22 cellular contexts compared by ENCODE assay signal in genomic region chr17:37429442-37429841, GRCh38. TPM values are rescaled to one million over a fixed set of nuclear protein-coding genes. Genes with fewer than 3 reads are reported as not detected.
A peak's percentile ranks its signal among the peaks of the same experiment; 100 is the strongest.
DNase-seq lines count a peak whose midpoint lies in the region; ATAC-seq and TF ChIP-seq lines count a peak whose summit lies in the region.
"Had no signal": no experiment of that assay in that cellular context is flagged by ENCODE, and none has a peak within 500 bp of the region (broad histone marks: within the 10 kb centered on the region; RNA-seq: fewer than 3 reads in every experiment).

No MANE protein-coding gene starts in this region.

- no peak overlapping the region for H2AFZ ChIP-seq in smooth muscle cell (ENCODE audit: low read depth)

- H3K4me1 Mint-ChIP-seq in activated CD4-positive, alpha-beta T cell treated with anti-CD3 and anti-CD28 coated beads, Interleukin-2, amount 10 ng/mL, durations not matched to agents 7 days and 5 days: peaks cover 41% of the 10 kb centered on the region
- H3K4me1 Mint-ChIP-seq in activated CD4-positive, alpha-beta memory T cell treated with anti-CD3 and anti-CD28 coated beads, Interleukin-2, amount 10 ng/mL, durations not matched to agents 7 days and 5 days: peaks cover 58% of the 10 kb centered on the region
- peaks cover 1 to 4% of the 10 kb centered on the region in 2 donors for H3K4me1 Mint-ChIP-seq in effector memory CD8-positive, alpha-beta T cell (ENCODE audit: low read depth in 2 of 2)
- H3K4me1 Mint-ChIP-seq: nephron had no signal

- peak overlapping the region; percentile 89 for H3K27ac ChIP-seq in smooth muscle cell (ENCODE audit: low read depth)
- H3K27ac ChIP-seq: colonic mucosa, right atrium auricular region, uterus had no signal

- no peaks in the 10 kb centered on the region for H3K79me2 ChIP-seq in smooth muscle cell (ENCODE audit: low read depth)

- no peaks in the 10 kb centered on the region for H3K27me3 Mint-ChIP-seq in activated CD4-positive, alpha-beta T cell treated with anti-CD3 and anti-CD28 coated beads, Interleukin-2, amount 10 ng/mL, durations not matched to agents 7 days and 5 days
- H3K27me3 Mint-ChIP-seq in activated CD4-positive, alpha-beta memory T cell treated with anti-CD3 and anti-CD28 coated beads, Interleukin-2, amount 10 ng/mL, durations not matched to agents 7 days and 5 days: no peaks in the 10 kb centered on the region
- no peaks in the 10 kb centered on the region for H3K27me3 Mint-ChIP-seq in effector memory CD8-positive, alpha-beta T cell
- H3K27me3 Mint-ChIP-seq: T-cell had no signal

- no peaks in the 10 kb centered on the region for H3F3A ChIP-seq in smooth muscle cell (ENCODE audit: low read depth)

- no peak for DNase-seq in activated CD4-positive, alpha-beta T cell treated with anti-CD3 and anti-CD28 coated beads, Interleukin-2, amount 10 ng/mL, durations not matched to agents 7 days and 5 days
- no peak for DNase-seq in activated CD4-positive, alpha-beta T cell treated with anti-CD3 and anti-CD28 coated beads, Interleukin-2, amount 50 U/mL, for 4 hours
- DNase-seq in activated CD4-positive, alpha-beta memory T cell treated with anti-CD3 and anti-CD28 coated beads, Interleukin-2, amount 10 ng/mL, durations not matched to agents 7 days and 5 days: no peak
- no peak for DNase-seq in effector memory CD8-positive, alpha-beta T cell
- DNase-seq in smooth muscle cell (lab: John Stamatoyannopoulos, UW; ENCODE audit: unreplicated experiment) (no peak), NAMALWA (ENCODE audit: low spot score) (no peak)
- DNase-seq: activated CD4-positive, alpha-beta T cell treated with anti-CD3 and anti-CD28 coated beads for 48 hours; colonic mucosa; left ventricle myocardium superior; NCI-H187 treated with DMSO at 0.1 percent for 48 hours; NCI-H510A; stimulated activated CD4-positive, alpha-beta T cell treated with anti-CD3 and anti-CD28 coated beads, Interleukin-4, amount 100 ng/mL, for 1 hour; T-cell; uterus had no signal

- no peaks in the 10 kb centered on the region for H3K27me3 ChIP-seq in smooth muscle cell (ENCODE audit: low read depth)
- H3K27me3 ChIP-seq: colonic mucosa, right atrium auricular region, uterus had no signal

- TF ChIP-seq CTCF in smooth muscle cell (IDR thresholded peaks at IDR 0.05; ENCODE audit: borderline replicate concordance, insufficient read depth, poor library complexity, severe bottlenecking): no peak

- H3K36me3 ChIP-seq in smooth muscle cell (ENCODE audit: low read depth): peaks cover 12% of the 10 kb centered on the region
- H3K36me3 ChIP-seq: uterus had no signal

- peaks cover 49% of the 10 kb centered on the region for H3K36me3 Mint-ChIP-seq in activated CD4-positive, alpha-beta T cell treated with anti-CD3 and anti-CD28 coated beads, Interleukin-2, amount 10 ng/mL, durations not matched to agents 7 days and 5 days (ENCODE audit: low read depth)
- peaks cover 59% of the 10 kb centered on the region for H3K36me3 Mint-ChIP-seq in activated CD4-positive, alpha-beta memory T cell treated with anti-CD3 and anti-CD28 coated beads, Interleukin-2, amount 10 ng/mL, durations not matched to agents 7 days and 5 days (ENCODE audit: low read depth)
- H3K36me3 Mint-ChIP-seq in effector memory CD8-positive, alpha-beta T cell (ENCODE audit: insufficient read depth): peaks cover 38% of the 10 kb centered on the region

- H3K4me1 ChIP-seq in smooth muscle cell (ENCODE audit: low read depth): no peaks in the 10 kb centered on the region
- H3K4me1 ChIP-seq: colonic mucosa, right atrium auricular region, uterus had no signal

- peak overlapping the region; percentile 33 for H3K9ac ChIP-seq in smooth muscle cell (ENCODE audit: low read depth)

- CTCF ChIA-PET in activated CD4-positive, alpha-beta T cell treated with anti-CD3 and anti-CD28 coated beads, Interleukin-2, amount 10 ng/mL, durations not matched to agents 7 days and 5 days (lab: Charles Lee): interaction anchor here (0.8 to 1.7 kb wide), 7 partner anchors 8 to 56 kb away, joined by 3 to 5 read pairs (median 3); no protein-coding TSS in a partner anchor
- CTCF ChIA-PET in activated CD4-positive, alpha-beta memory T cell treated with anti-CD3 and anti-CD28 coated beads, Interleukin-2, amount 10 ng/mL, durations not matched to agents 7 days and 5 days (lab: Charles Lee): interaction anchor here (1.0 to 1.8 kb wide), 6 partner anchors 9 to 180 kb away, joined by 4 to 11 read pairs (median 6); partner anchors contain the start of genes ACACA, SYNRG and TADA2A

- H3K4me3 ChIP-seq in smooth muscle cell: no peak overlapping the region
- H3K4me3 ChIP-seq: colonic mucosa, right atrium auricular region, uterus had no signal

- no peaks in the 10 kb centered on the region for H4K20me1 ChIP-seq in smooth muscle cell (ENCODE audit: low read depth)

- 97% methylated on average over 1 of the region's 1 CpG for WGBS in smooth muscle cell (ENCODE audit: low lambda C conversion rate)

- peak overlapping the region; percentile 87 for H3K27ac Mint-ChIP-seq in activated CD4-positive, alpha-beta T cell treated with anti-CD3 and anti-CD28 coated beads, Interleukin-2, amount 10 ng/mL, durations not matched to agents 7 days and 5 days
- peak overlapping the region; percentile 99 for H3K27ac Mint-ChIP-seq in activated CD4-positive, alpha-beta memory T cell treated with anti-CD3 and anti-CD28 coated beads, Interleukin-2, amount 10 ng/mL, durations not matched to agents 7 days and 5 days
- H3K27ac Mint-ChIP-seq in effector memory CD8-positive, alpha-beta T cell: peak overlapping the region; percentile 6 to 49
- H3K27ac Mint-ChIP-seq: nephron had no signal

- H3K4me3 Mint-ChIP-seq in activated CD4-positive, alpha-beta T cell treated with anti-CD3 and anti-CD28 coated beads, Interleukin-2, amount 10 ng/mL, durations not matched to agents 7 days and 5 days: no peak overlapping the region
- H3K4me3 Mint-ChIP-seq in activated CD4-positive, alpha-beta memory T cell treated with anti-CD3 and anti-CD28 coated beads, Interleukin-2, amount 10 ng/mL, durations not matched to agents 7 days and 5 days: peak overlapping the region; percentile 41
- H3K4me3 Mint-ChIP-seq in effector memory CD8-positive, alpha-beta T cell: no peak overlapping the region
- H3K4me3 Mint-ChIP-seq: nephron, T-cell had no signal

- POLR2A ChIA-PET in activated CD4-positive, alpha-beta T cell treated with anti-CD3 and anti-CD28 coated beads, Interleukin-2, amount 10 ng/mL, durations not matched to agents 7 days and 5 days (lab: Charles Lee): no interaction called here
- POLR2A ChIA-PET in activated CD4-positive, alpha-beta memory T cell treated with anti-CD3 and anti-CD28 coated beads, Interleukin-2, amount 10 ng/mL, durations not matched to agents 7 days and 5 days (lab: Charles Lee): interaction anchor here (0.8 to 3.6 kb wide), 16 partner anchors 9 to 828 kb away, joined by 3 to 91 read pairs (median 5); partner anchors contain the start of genes ACACA, DUSP14, MRM1 and TADA2A

- H3K9me3 Mint-ChIP-seq in activated CD4-positive, alpha-beta T cell treated with anti-CD3 and anti-CD28 coated beads, Interleukin-2, amount 10 ng/mL, durations not matched to agents 7 days and 5 days: no peaks in the 10 kb centered on the region
- no peaks in the 10 kb centered on the region for H3K9me3 Mint-ChIP-seq in activated CD4-positive, alpha-beta memory T cell treated with anti-CD3 and anti-CD28 coated beads, Interleukin-2, amount 10 ng/mL, durations not matched to agents 7 days and 5 days
- H3K9me3 Mint-ChIP-seq in effector memory CD8-positive, alpha-beta T cell: no peaks in the 10 kb centered on the region
- H3K9me3 Mint-ChIP-seq: nephron, T-cell had no signal

- no peaks in the 10 kb centered on the region for H3K9me3 ChIP-seq in smooth muscle cell (replicated peaks; ENCODE audit: low read depth)
- H3K9me3 ChIP-seq: colonic mucosa, right atrium auricular region, uterus had no signal

- no peak for ATAC-seq in effector memory CD8-positive, alpha-beta T cell (replicated peaks)
- ATAC-seq in HG03135 (IDR thresholded peaks at IDR 0.05; ENCODE audit: unreplicated experiment) (no peak), GM19452 (IDR thresholded peaks at IDR 0.05; ENCODE audit: unreplicated experiment) (no peak)
- ATAC-seq: HCT116, left ventricle myocardium superior, Panc1, T-cell had no signal

- no peak overlapping the region for H3K4me2 ChIP-seq in smooth muscle cell

RNA-seq across cellular contexts. Expression of gene TADA2A, which starts 22.8 kb away (rescaled TPM):
- total RNA-seq in activated CD4-positive, alpha-beta T cell treated with anti-CD3 and anti-CD28 coated beads, Interleukin-2, amount 10 ng/mL, durations not matched to agents 7 days and 5 days: 10 to 100 TPM; 40.9 to 45.0 TPM
- 10 to 100 TPM; 42.5 to 43.0 TPM for total RNA-seq in activated CD4-positive, alpha-beta memory T cell treated with anti-CD3 and anti-CD28 coated beads, Interleukin-2, amount 10 ng/mL, durations not matched to agents 7 days and 5 days
- total RNA-seq in smooth muscle cell: 10.8 and 11.8 TPM in 2 replicates
- polyA plus RNA-seq in smooth muscle cell: 6.0 and 9.7 TPM in 2 replicates

RNA-seq across cellular contexts. Expression of gene ACACA, which starts 22.8 kb away (rescaled TPM):
- 10 to 100 TPM; 38.7 TPM for total RNA-seq in activated CD4-positive, alpha-beta T cell treated with anti-CD3 and anti-CD28 coated beads, Interleukin-2, amount 10 ng/mL, durations not matched to agents 7 days and 5 days
- total RNA-seq in activated CD4-positive, alpha-beta memory T cell treated with anti-CD3 and anti-CD28 coated beads, Interleukin-2, amount 10 ng/mL, durations not matched to agents 7 days and 5 days: 10 to 100 TPM; 38.6 to 46.3 TPM
- 33.9 and 38.9 TPM in 2 replicates for total RNA-seq in smooth muscle cell
- polyA plus RNA-seq in smooth muscle cell: 16.4 and 21.4 TPM in 2 replicates

RNA-seq across cellular contexts. Expression of gene C17orf78, which starts 53.7 kb away (rescaled TPM):
- total RNA-seq in activated CD4-positive, alpha-beta T cell treated with anti-CD3 and anti-CD28 coated beads, Interleukin-2, amount 10 ng/mL, durations not matched to agents 7 days and 5 days: not detected
- not detected for total RNA-seq in activated CD4-positive, alpha-beta memory T cell treated with anti-CD3 and anti-CD28 coated beads, Interleukin-2, amount 10 ng/mL, durations not matched to agents 7 days and 5 days
- not detected in 2 replicates for total RNA-seq in smooth muscle cell
- polyA plus RNA-seq in smooth muscle cell: not detected in 2 replicates
- total RNA-seq: A673, colonic mucosa, left ventricle myocardium superior, LHCN-M2, right atrium auricular region, T-cell, uterus had no signal

Comparison
In these comparisons a context has a peak if more than half of its experiments do, and no peak if none do; other contexts are left out.
1. H3K27ac Mint-ChIP-seq: peak in every context shown above with its lines; median percentile 99 in activated CD4-positive, alpha-beta memory T cell treated with anti-CD3 and anti-CD28 coated beads, Interleukin-2, amount 10 ng/mL, durations not matched to agents 7 days and 5 days; 87 in activated CD4-positive, alpha-beta T cell treated with anti-CD3 and anti-CD28 coated beads, Interleukin-2, amount 10 ng/mL, durations not matched to agents 7 days and 5 days; 28 in effector memory CD8-positive, alpha-beta T cell.